1 cellular context compared by ENCODE assay signal in genomic region chr5:139058121-139058520, GRCh38.
TF ChIP-seq lines count a peak whose summit lies in the region.

No MANE protein-coding gene starts in this region.

TF ChIP-seq in IMR-90, 13 proteins besides CTCF, POLR2A, EP300 and RAD21:
- TF ChIP-seq CEBPB (IDR thresholded peaks at IDR 0.05; ENCODE audit: low read depth, low read length), result peak; percentile 95
- TF ChIP-seq, protein P1, sequence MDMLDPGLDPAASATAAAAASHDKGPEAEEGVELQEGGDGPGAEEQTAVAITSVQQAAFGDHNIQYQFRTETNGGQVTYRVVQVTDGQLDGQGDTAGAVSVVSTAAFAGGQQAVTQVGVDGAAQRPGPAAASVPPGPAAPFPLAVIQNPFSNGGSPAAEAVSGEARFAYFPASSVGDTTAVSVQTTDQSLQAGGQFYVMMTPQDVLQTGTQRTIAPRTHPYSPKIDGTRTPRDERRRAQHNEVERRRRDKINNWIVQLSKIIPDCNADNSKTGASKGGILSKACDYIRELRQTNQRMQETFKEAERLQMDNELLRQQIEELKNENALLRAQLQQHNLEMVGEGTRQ (IDR thresholded peaks at IDR 0.05; ENCODE audit: low read depth, low read length), result no peak
